ENCODE assay signal across 1 cellular context in the genomic region with DNA sequence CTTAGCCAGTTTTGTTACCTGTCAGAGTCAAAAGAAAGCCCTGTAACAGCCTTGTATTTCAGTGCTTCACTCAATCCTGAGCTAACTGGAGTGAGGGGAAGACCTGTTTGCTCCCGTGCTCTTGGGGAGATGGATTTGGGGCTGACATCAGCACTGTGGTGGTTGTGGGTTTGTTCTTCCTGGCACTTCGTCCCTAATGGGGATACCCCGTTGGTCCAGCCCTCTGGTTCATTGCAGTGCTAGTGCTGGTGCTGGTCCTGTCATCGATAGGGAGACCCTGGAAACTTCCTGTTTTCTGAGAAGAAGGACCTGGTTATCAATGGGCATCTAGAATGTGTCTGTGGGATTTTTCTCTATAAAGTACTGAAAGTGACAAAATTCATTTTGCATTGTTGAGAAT.
TF ChIP-seq lines count a peak whose summit lies in the region.

No MANE protein-coding gene starts in this region.

TF ChIP-seq in SK-N-SH treated with all-trans-retinoic acid at 6 μM for 48 hours, 23 proteins besides CTCF, POLR2A, EP300 and RAD21 (continued from another document):
- TF ChIP-seq, protein P1, sequence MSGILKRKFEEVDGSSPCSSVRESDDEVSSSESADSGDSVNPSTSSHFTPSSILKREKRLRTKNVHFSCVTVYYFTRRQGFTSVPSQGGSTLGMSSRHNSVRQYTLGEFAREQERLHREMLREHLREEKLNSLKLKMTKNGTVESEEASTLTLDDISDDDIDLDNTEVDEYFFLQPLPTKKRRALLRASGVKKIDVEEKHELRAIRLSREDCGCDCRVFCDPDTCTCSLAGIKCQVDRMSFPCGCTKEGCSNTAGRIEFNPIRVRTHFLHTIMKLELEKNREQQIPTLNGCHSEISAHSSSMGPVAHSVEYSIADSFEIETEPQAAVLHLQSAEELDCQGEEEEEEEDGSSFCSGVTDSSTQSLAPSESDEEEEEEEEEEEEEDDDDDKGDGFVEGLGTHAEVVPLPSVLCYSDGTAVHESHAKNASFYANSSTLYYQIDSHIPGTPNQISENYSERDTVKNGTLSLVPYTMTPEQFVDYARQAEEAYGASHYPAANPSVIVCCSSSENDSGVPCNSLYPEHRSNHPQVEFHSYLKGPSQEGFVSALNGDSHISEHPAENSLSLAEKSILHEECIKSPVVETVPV (CRISPR knock-in tag; IDR thresholded peaks at IDR 0.05): no peak
- no peak for TF ChIP-seq ISL1 (CRISPR knock-in tag; IDR thresholded peaks at IDR 0.05)
- TF ChIP-seq POU6F1 (CRISPR knock-in tag; IDR thresholded peaks at IDR 0.05; ENCODE audit: borderline replicate concordance, low read depth): no peak
- no peak for TF ChIP-seq ZC3H10 (CRISPR knock-in tag; IDR thresholded peaks at IDR 0.05)
- TF ChIP-seq BACH2 (CRISPR knock-in tag; IDR thresholded peaks at IDR 0.05; ENCODE audit: borderline replicate concordance): no peak
- no peak for TF ChIP-seq OSR1 (CRISPR knock-in tag; IDR thresholded peaks at IDR 0.05)
- TF ChIP-seq TCF4 (CRISPR knock-in tag; IDR thresholded peaks at IDR 0.05; ENCODE audit: borderline replicate concordance): no peak
